1 cellular context compared by ENCODE assay signal in the genomic region with DNA sequence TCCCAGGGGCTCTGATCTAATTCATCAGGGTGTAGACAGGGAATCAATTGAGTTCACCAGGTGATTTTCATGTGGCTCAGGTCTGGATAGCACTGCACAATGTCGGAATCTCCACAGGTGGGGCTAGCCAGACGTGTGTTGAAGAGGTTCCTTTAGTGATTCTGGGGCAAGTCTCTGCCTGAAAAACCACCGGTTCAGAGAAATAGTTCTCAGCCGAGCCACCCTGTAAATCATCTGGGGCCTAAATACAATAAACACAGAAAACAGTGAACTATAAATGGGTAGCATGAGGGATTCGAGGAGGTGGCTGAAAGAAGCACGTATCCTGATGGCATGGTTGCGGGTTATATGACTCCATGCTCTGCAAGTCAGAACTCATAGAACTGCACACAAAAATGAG.
TF ChIP-seq lines count a peak whose summit lies in the region.

No MANE protein-coding gene starts in this region.

TF ChIP-seq in GM23338, 12 proteins besides CTCF, POLR2A, EP300 and RAD21 (continued from another document):
- TF ChIP-seq, protein P1, sequence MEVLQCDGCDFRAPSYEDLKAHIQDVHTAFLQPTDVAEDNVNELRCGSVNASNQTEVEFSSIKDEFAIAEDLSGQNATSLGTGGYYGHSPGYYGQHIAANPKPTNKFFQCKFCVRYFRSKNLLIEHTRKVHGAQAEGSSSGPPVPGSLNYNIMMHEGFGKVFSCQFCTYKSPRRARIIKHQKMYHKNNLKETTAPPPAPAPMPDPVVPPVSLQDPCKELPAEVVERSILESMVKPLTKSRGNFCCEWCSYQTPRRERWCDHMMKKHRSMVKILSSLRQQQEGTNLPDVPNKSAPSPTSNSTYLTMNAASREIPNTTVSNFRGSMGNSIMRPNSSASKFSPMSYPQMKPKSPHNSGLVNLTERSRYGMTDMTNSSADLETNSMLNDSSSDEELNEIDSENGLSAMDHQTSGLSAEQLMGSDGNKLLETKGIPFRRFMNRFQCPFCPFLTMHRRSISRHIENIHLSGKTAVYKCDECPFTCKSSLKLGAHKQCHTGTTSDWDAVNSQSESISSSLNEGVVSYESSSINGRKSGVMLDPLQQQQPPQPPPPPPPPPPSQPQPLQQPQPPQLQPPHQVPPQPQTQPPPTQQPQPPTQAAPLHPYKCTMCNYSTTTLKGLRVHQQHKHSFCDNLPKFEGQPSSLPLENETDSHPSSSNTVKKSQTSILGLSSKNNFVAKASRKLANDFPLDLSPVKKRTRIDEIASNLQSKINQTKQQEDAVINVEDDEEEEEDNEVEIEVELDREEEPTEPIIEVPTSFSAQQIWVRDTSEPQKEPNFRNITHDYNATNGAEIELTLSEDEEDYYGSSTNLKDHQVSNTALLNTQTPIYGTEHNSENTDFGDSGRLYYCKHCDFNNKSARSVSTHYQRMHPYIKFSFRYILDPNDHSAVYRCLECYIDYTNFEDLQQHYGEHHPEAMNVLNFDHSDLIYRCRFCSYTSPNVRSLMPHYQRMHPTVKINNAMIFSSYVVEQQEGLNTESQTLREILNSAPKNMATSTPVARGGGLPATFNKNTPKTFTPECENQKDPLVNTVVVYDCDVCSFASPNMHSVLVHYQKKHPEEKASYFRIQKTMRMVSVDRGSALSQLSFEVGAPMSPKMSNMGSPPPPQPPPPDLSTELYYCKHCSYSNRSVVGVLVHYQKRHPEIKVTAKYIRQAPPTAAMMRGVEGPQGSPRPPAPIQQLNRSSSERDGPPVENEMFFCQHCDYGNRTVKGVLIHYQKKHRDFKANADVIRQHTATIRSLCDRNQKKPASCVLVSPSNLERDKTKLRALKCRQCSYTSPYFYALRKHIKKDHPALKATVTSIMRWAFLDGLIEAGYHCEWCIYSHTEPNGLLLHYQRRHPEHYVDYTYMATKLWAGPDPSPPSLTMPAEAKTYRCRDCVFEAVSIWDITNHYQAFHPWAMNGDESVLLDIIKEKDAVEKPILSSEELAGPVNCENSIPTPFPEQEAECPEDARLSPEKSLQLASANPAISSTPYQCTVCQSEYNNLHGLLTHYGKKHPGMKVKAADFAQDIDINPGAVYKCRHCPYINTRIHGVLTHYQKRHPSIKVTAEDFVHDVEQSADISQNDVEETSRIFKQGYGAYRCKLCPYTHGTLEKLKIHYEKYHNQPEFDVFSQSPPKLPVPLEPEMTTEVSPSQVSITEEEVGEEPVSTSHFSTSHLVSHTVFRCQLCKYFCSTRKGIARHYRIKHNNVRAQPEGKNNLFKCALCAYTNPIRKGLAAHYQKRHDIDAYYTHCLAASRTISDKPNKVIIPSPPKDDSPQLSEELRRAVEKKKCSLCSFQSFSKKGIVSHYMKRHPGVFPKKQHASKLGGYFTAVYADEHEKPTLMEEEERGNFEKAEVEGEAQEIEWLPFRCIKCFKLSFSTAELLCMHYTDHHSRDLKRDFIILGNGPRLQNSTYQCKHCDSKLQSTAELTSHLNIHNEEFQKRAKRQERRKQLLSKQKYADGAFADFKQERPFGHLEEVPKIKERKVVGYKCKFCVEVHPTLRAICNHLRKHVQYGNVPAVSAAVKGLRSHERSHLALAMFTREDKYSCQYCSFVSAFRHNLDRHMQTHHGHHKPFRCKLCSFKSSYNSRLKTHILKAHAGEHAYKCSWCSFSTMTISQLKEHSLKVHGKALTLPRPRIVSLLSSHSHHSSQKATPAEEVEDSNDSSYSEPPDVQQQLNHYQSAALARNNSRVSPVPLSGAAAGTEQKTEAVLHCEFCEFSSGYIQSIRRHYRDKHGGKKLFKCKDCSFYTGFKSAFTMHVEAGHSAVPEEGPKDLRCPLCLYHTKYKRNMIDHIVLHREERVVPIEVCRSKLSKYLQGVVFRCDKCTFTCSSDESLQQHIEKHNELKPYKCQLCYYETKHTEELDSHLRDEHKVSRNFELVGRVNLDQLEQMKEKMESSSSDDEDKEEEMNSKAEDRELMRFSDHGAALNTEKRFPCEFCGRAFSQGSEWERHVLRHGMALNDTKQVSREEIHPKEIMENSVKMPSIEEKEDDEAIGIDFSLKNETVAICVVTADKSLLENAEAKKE (CRISPR knock-in tag; IDR thresholded peaks at IDR 0.05): no peak
- no peak for TF ChIP-seq JUNB (IDR thresholded peaks at IDR 0.05; ENCODE audit: unreplicated experiment)
- no peak for TF ChIP-seq EZH2 (IDR thresholded peaks at IDR 0.05; ENCODE audit: low read depth, unreplicated experiment)
- no peak for TF ChIP-seq STAT1 (IDR thresholded peaks at IDR 0.05; ENCODE audit: unreplicated experiment)
- TF ChIP-seq, protein P2, sequence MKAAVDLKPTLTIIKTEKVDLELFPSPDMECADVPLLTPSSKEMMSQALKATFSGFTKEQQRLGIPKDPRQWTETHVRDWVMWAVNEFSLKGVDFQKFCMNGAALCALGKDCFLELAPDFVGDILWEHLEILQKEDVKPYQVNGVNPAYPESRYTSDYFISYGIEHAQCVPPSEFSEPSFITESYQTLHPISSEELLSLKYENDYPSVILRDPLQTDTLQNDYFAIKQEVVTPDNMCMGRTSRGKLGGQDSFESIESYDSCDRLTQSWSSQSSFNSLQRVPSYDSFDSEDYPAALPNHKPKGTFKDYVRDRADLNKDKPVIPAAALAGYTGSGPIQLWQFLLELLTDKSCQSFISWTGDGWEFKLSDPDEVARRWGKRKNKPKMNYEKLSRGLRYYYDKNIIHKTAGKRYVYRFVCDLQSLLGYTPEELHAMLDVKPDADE (IDR thresholded peaks at IDR 0.05): no peak
- no peak for TF ChIP-seq ZNF114 (CRISPR knock-in tag; IDR thresholded peaks at IDR 0.05)
